ENCODE assay signal across 9 cellular contexts in the genomic region with DNA sequence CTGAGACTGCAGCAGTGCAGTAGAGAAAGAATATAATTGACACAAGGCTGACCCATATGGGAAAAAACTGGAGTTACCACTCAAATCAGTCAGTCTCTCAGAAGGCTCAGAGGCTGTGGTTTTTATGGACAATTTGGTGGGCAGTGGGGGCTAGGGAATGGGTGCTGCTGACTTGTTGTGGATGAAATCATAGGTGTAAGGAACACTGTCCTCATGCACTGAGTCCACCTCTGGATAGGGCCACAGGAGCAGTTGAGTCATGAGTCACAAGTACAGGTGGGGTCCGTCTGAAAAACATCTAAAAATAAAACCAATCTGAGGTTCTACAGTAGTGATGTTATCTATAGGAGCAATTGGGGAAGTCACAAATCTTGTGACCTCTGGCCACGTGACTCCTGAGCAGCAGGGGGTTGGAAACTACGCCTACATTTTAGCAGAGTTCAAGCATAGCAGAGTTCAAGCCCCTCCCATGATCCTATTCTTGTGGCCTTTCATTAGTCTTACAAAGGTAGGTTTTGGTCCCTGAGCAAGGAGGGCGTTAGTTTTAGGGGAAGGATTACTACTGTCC. TPM values are rescaled to one million over a fixed set of nuclear protein-coding genes. Genes with fewer than 3 reads are reported as not detected.
DNase-seq lines count a peak whose midpoint lies in the region; ATAC-seq and TF ChIP-seq lines count a peak whose summit lies in the region.
"Had no signal": no experiment of that assay in that cellular context is flagged by ENCODE, and none has a peak within 500 bp of the region (broad histone marks: within the 10 kb centered on the region; RNA-seq: fewer than 3 reads in every experiment).

No MANE protein-coding gene starts in this region.

- H3K9me3 ChIP-seq in colonic mucosa = no peaks in the 10 kb centered on the region
- H3K9me3 ChIP-seq in heart right ventricle = no peaks in the 10 kb centered on the region
- H3K9me3 ChIP-seq: left lung had no signal

- ATAC-seq in GM21526 (IDR thresholded peaks at IDR 0.05; ENCODE audit: low FRiP score, unreplicated experiment) (peak; percentile 64), HG03571 (IDR thresholded peaks at IDR 0.05; ENCODE audit: unreplicated experiment) (peak; percentile 74), heart right ventricle (no peak)
- ATAC-seq: left lung had no signal

- H3K9ac ChIP-seq in colonic mucosa (ENCODE audit: low read depth in 2 of 2, low read length in 2 of 2) = no peak overlapping the region

- H3K4me1 ChIP-seq in colonic mucosa (no peaks in the 10 kb centered on the region), heart right ventricle (no peaks in the 10 kb centered on the region)
- H3K4me1 ChIP-seq: left lung had no signal

- H3K4me3 ChIP-seq in GM12865 (ENCODE audit: low read depth, low read length) (no peak overlapping the region), colonic mucosa (no peak overlapping the region), heart right ventricle (no peak overlapping the region)
- H3K4me3 ChIP-seq: left lung had no signal

- intact Hi-C loops in colonic mucosa (cut with DNase I) = no loop called here
- intact Hi-C loops in heart right ventricle (cut with DNase I) = no loop called here

- DNase-seq in GM12865 (ENCODE audit: low read depth) (peak; percentile 79), colonic mucosa (peak; percentile 34), heart right ventricle (no peak), DMS 273 (lab: John Stamatoyannopoulos, UW; ENCODE audit: unreplicated experiment) (no peak), NCI-H1048 (lab: John Stamatoyannopoulos, UW) (no peak), inferior parietal cortex (ENCODE audit: extremely low spot score) (no peak)

- TF ChIP-seq CTCF in GM12865 (IDR thresholded peaks at IDR 0.05; ENCODE audit: insufficient read depth, low read depth, low read length, missing control alignments) (no peak), colonic mucosa (IDR thresholded peaks at IDR 0.05) (no peak), heart right ventricle (IDR thresholded peaks at IDR 0.05) (no peak)

- H3K36me3 ChIP-seq in colonic mucosa (no peaks in the 10 kb centered on the region), heart right ventricle (no peaks in the 10 kb centered on the region)
- H3K36me3 ChIP-seq: left lung had no signal

- H3K27ac ChIP-seq in colonic mucosa (no peak overlapping the region), heart right ventricle (no peak overlapping the region)
- H3K27ac ChIP-seq: left lung had no signal

- H3K27me3 ChIP-seq in colonic mucosa = no peaks in the 10 kb centered on the region
- peaks cover 0 to 17% (median 0%) of the 10 kb centered on the region in 7 donors for H3K27me3 ChIP-seq in heart right ventricle
- H3K27me3 ChIP-seq: left lung had no signal

- 39 to 48% methylated on average over 4 of the region's 4 CpGs for WGBS in heart right ventricle, 2 donors

RNA-seq across cellular contexts. Expression of a gene that starts 18.1 kb away (rescaled TPM):
- total RNA-seq in colonic mucosa (10 to 100 TPM; 10.5 to 20.0 TPM), heart right ventricle (1 to 10 TPM; 4.0 to 9.0 (median 4.7) TPM)
- polyA plus RNA-seq in heart right ventricle = 1 to 10 TPM; 4.4 to 6.5 TPM

Comparison
In these comparisons a context has a peak if more than half of its experiments do, and no peak if none do; other contexts are left out.
1. DNase-seq: peak in GM12865 (single experiment) and colonic mucosa (single experiment); none in heart right ventricle (0 of 2), DMS 273 (single experiment), NCI-H1048 (single experiment) and inferior parietal cortex (single experiment).
2. ATAC-seq: peak in GM21526 (single experiment) and HG03571 (single experiment); none in heart right ventricle (0 of 8).